Comparison of ENCODE assay signal across 9 cellular contexts in genomic region chr18:37484893-37485834, GRCh38.
A peak's percentile ranks its signal among the peaks of the same experiment; 100 is the strongest.
DNase-seq lines count a peak whose midpoint lies in the region; ATAC-seq and TF ChIP-seq lines count a peak whose summit lies in the region.
"Had no signal": no experiment of that assay in that cellular context is flagged by ENCODE, and none has a peak within 500 bp of the region (broad histone marks: within the 10 kb centered on the region; RNA-seq: fewer than 3 reads in every experiment).

No MANE protein-coding gene starts in this region.

- no peaks in the 10 kb centered on the region for H3K4me1 ChIP-seq in endodermal cell (ENCODE audit: control insufficient read depth, insufficient read depth, low read length)
- peaks cover 0 to 14% of the 10 kb centered on the region in 2 donors for H3K4me1 ChIP-seq in neuronal stem cell (ENCODE audit: control insufficient read depth in 2 of 2, insufficient read depth in 1 of 2, low read depth in 1 of 2, low read length in 2 of 2)
- H3K4me1 ChIP-seq in effector memory CD4-positive, alpha-beta T cell (ENCODE audit: control insufficient read depth, insufficient read depth, low read length, poor library complexity, severe bottlenecking), result peaks cover 3% of the 10 kb centered on the region

- peak; percentile 35 for DNase-seq in GM10248 (ENCODE audit: extremely low spot score)
- DNase-seq in NCI-H1092 treated with DMSO at 0.1 percent for 48 hours (lab: John Stamatoyannopoulos, UW), result peak; percentile 64
- peak; percentile 90 for DNase-seq in endodermal cell
- DNase-seq in neuronal stem cell (ENCODE audit: low spot score), result peak; percentile 42
- DNase-seq in SIG-M5 (lab: John Stamatoyannopoulos, UW), result no peak
- no peak for DNase-seq in SIG-M5 treated with dmso at 0.1 percent for 504 hours (lab: John Stamatoyannopoulos, UW; ENCODE audit: unreplicated experiment)
- DNase-seq in effector memory CD4-positive, alpha-beta T cell, result no peak
- DNase-seq: stimulated activated naive B cell treated with anti-CD40 and anti-IgM and Interleukin-4, amounts not matched to agents 10 μg/mL and 1 μg/mL and 100 μg/mL, for 72 hours had no signal

- H3K9ac ChIP-seq in endodermal cell (ENCODE audit: extremely low read depth, low read length, poor library complexity, severe bottlenecking), result no peak overlapping the region
- H3K9ac ChIP-seq in neuronal stem cell (ENCODE audit: low read depth, low read length, poor library complexity), result no peak overlapping the region

- no peak overlapping the region for H3K4ac ChIP-seq in neuronal stem cell (ENCODE audit: low read length)

- POLR2A ChIA-PET in GM10248 (lab: Yijun Ruan, JAX), result no interaction called here

- CTCF ChIA-PET in GM10248 (lab: Yijun Ruan, JAX), result interaction anchor here (1.5 kb wide), 1 partner anchor 99 kb away, joined by 3 read pairs; no protein-coding TSS in a partner anchor

- H2AFZ ChIP-seq in neuronal stem cell (ENCODE audit: low read length), result peak overlapping the region; percentile 61

- H3K23ac ChIP-seq in neuronal stem cell (ENCODE audit: low read depth, low read length, poor library complexity), result no peak overlapping the region

- H4K8ac ChIP-seq in neuronal stem cell (ENCODE audit: low read depth, low read length), result no peak overlapping the region

- H3K9me3 ChIP-seq in endodermal cell (ENCODE audit: control insufficient read depth, low read length) (no peaks in the 10 kb centered on the region), neuronal stem cell (replicated peaks in 1 of 2; ENCODE audit: control insufficient read depth in 2 of 2, insufficient read depth in 1 of 2, low read depth in 1 of 2, low read length in 2 of 2) (no peaks in the 10 kb centered on the region)
- no peaks in the 10 kb centered on the region for H3K9me3 ChIP-seq in effector memory CD4-positive, alpha-beta T cell (ENCODE audit: control insufficient read depth, low read length)

- ATAC-seq in HG03280 (IDR thresholded peaks at IDR 0.05; ENCODE audit: unreplicated experiment), result no peak

- peaks cover 32% of the 10 kb centered on the region for H3K4me1 Mint-ChIP-seq in endodermal cell

- no peaks in the 10 kb centered on the region for H3K79me1 ChIP-seq in neuronal stem cell (ENCODE audit: low read depth, low read length)

- H3K36me3 Mint-ChIP-seq in endodermal cell (ENCODE audit: low read depth), result no peaks in the 10 kb centered on the region
- H3K36me3 Mint-ChIP-seq: stimulated activated naive B cell treated with anti-CD40 and anti-IgM and Interleukin-4, amounts not matched to agents 10 μg/mL and 1 μg/mL and 100 μg/mL, for 72 hours had no signal

- H4K91ac ChIP-seq in neuronal stem cell (ENCODE audit: low read depth, low read length, poor library complexity), result no peak overlapping the region

- peak overlapping the region; percentile 56 for H3K4me3 ChIP-seq in endodermal cell (ENCODE audit: low read length)
- H3K4me3 ChIP-seq in neuronal stem cell (ENCODE audit: low read length in 2 of 2), result peak overlapping the region in 1 of 2 donors; percentile 38
- H3K4me3 ChIP-seq in effector memory CD4-positive, alpha-beta T cell (ENCODE audit: insufficient read depth, low read depth, low read length, poor library complexity, severe bottlenecking), result no peak overlapping the region

- H2BK5ac ChIP-seq in neuronal stem cell (ENCODE audit: low read length), result no peak overlapping the region

- H2AK5ac ChIP-seq in neuronal stem cell (ENCODE audit: low read depth, low read length), result peak overlapping the region; percentile 73

- no peak overlapping the region for H3K14ac ChIP-seq in neuronal stem cell (ENCODE audit: low read length)

- H3K18ac ChIP-seq in neuronal stem cell (ENCODE audit: low read length), result peak overlapping the region; percentile 92

- peak overlapping the region; percentile 70 for H3K4me2 ChIP-seq in neuronal stem cell (ENCODE audit: insufficient read depth, low read length, poor library complexity, severe bottlenecking)

- peak overlapping the region; percentile 43 for H3K4me3 Mint-ChIP-seq in endodermal cell

- no peak overlapping the region for H2BK12ac ChIP-seq in neuronal stem cell (ENCODE audit: low read length)

- TF ChIP-seq CTCF in GM10248 (IDR thresholded peaks at IDR 0.05; ENCODE audit: control extremely low read depth, extremely low read depth, low read depth, missing control alignments), result no peak
- TF ChIP-seq CTCF in endodermal cell (conservative IDR thresholded peaks at IDR 0.05), result peak; percentile 77

- H3K27me3 ChIP-seq in endodermal cell (ENCODE audit: control insufficient read depth, insufficient read depth, low read length, poor library complexity, severe bottlenecking) (peaks cover 47% of the 10 kb centered on the region), neuronal stem cell (ENCODE audit: control insufficient read depth in 3 of 3, insufficient read depth in 3 of 3, low read depth in 1 of 3, low read length in 3 of 3) (peaks cover 6 to 61% (median 36%) of the 10 kb centered on the region in 3 experiments)
- H3K27me3 ChIP-seq in effector memory CD4-positive, alpha-beta T cell (replicated peaks; ENCODE audit: control insufficient read depth, insufficient read depth, low read length, poor library complexity, severe bottlenecking), result peaks cover 19% of the 10 kb centered on the region

- no peaks in the 10 kb centered on the region for H3K36me3 ChIP-seq in endodermal cell (ENCODE audit: control insufficient read depth, insufficient read depth, low read length)
- H3K36me3 ChIP-seq in neuronal stem cell (replicated peaks in 1 of 2; ENCODE audit: control insufficient read depth in 2 of 2, insufficient read depth in 2 of 2, low read length in 2 of 2), result no peaks in the 10 kb centered on the region
- no peaks in the 10 kb centered on the region for H3K36me3 ChIP-seq in effector memory CD4-positive, alpha-beta T cell (ENCODE audit: control insufficient read depth, insufficient read depth, low read length)

- H2BK15ac ChIP-seq in neuronal stem cell (ENCODE audit: low read length), result peak overlapping the region; percentile 60

- H2BK120ac ChIP-seq in neuronal stem cell (ENCODE audit: low read depth, low read length), result no peak overlapping the region

- H3K27ac Mint-ChIP-seq in endodermal cell, result peak overlapping the region; percentile 21
- H3K27ac Mint-ChIP-seq: stimulated activated naive B cell treated with anti-CD40 and anti-IgM and Interleukin-4, amounts not matched to agents 10 μg/mL and 1 μg/mL and 100 μg/mL, for 72 hours had no signal

- peaks cover 50% of the 10 kb centered on the region for H3K27me3 Mint-ChIP-seq in endodermal cell (ENCODE audit: insufficient read depth)

- WGBS in endodermal cell (ENCODE audit: insufficient coverage in 1 of 2, insufficient read length in 1 of 2), 2 experiments, result 2% methylated on average over 26 to 102 of the region's 102 CpGs
- WGBS in neuronal stem cell (ENCODE audit: extremely low coverage in 2 of 2, insufficient read length in 2 of 2, insufficient replicate concordance in 1 of 2), 2 donors, result no CpG with 5 or more reads among the region's 102 CpGs

- H3K9me3 Mint-ChIP-seq in endodermal cell, result no peaks in the 10 kb centered on the region

- H3K27ac ChIP-seq in endodermal cell (ENCODE audit: low read depth, low read length), result no peak overlapping the region
- no peak overlapping the region for H3K27ac ChIP-seq in neuronal stem cell (replicated peaks; ENCODE audit: low read length)
- no peak overlapping the region for H3K27ac ChIP-seq in effector memory CD4-positive, alpha-beta T cell (ENCODE audit: insufficient read depth, low read length, poor library complexity, severe bottlenecking)

Comparison
In these comparisons a context has a peak if more than half of its experiments do, and no peak if none do; other contexts are left out.
1. DNase-seq: peak in GM10248 (single experiment), NCI-H1092 treated with DMSO at 0.1 percent for 48 hours (single experiment), endodermal cell (single experiment) and neuronal stem cell (single experiment); none in SIG-M5 (single experiment), SIG-M5 treated with dmso at 0.1 percent for 504 hours (single experiment) and effector memory CD4-positive, alpha-beta T cell (0 of 3).